Comparison of ENCODE assay signal across 22 cellular contexts in genomic region chr3:19457449-19457848, GRCh38.
DNase-seq lines count a peak whose midpoint lies in the region; ATAC-seq and TF ChIP-seq lines count a peak whose summit lies in the region.
"Had no signal": no experiment of that assay in that cellular context is flagged by ENCODE, and none has a peak within 500 bp of the region (broad histone marks: within the 10 kb centered on the region; RNA-seq: fewer than 3 reads in every experiment).

No MANE protein-coding gene starts in this region.

- H3K4me1 ChIP-seq in foreskin keratinocyte (peaks cover 5% of the 10 kb centered on the region), subcutaneous abdominal adipose tissue (ENCODE audit: control insufficient read depth in 5 of 5, insufficient read depth in 5 of 5, low read length in 5 of 5) (peaks cover 0 to 23% (median 0%) of the 10 kb centered on the region in 5 donors), BE2C (no peaks in the 10 kb centered on the region)
- H3K4me1 ChIP-seq in naive thymus-derived CD4-positive, alpha-beta T cell (ENCODE audit: control insufficient read depth in 2 of 2, insufficient read depth in 2 of 2, low read length in 2 of 2), result no peaks in the 10 kb centered on the region
- H3K4me1 ChIP-seq: BLaER1 had no signal

- no peaks in the 10 kb centered on the region for H3K27me3 ChIP-seq in foreskin keratinocyte
- H3K27me3 ChIP-seq in subcutaneous abdominal adipose tissue (ENCODE audit: control insufficient read depth in 5 of 5, insufficient read depth in 4 of 5, low read length in 5 of 5), result no peaks in the 10 kb centered on the region
- H3K27me3 ChIP-seq in BE2C, result no peaks in the 10 kb centered on the region
- no peaks in the 10 kb centered on the region for H3K27me3 ChIP-seq in naive thymus-derived CD4-positive, alpha-beta T cell (ENCODE audit: control insufficient read depth in 2 of 2, insufficient read depth in 2 of 2, low read length in 2 of 2)
- H3K27me3 ChIP-seq: BLaER1 had no signal

- intact Hi-C loops in naive thymus-derived CD4-positive, alpha-beta T cell (cut with micrococcal nuclease), result no loop called here

- H3K9me3 ChIP-seq in subcutaneous abdominal adipose tissue (ENCODE audit: control insufficient read depth in 5 of 5, low read length in 5 of 5) (no peaks in the 10 kb centered on the region), BE2C (no peaks in the 10 kb centered on the region)
- no peaks in the 10 kb centered on the region for H3K9me3 ChIP-seq in naive thymus-derived CD4-positive, alpha-beta T cell (ENCODE audit: control insufficient read depth in 2 of 3, low read length in 3 of 3)
- H3K9me3 ChIP-seq: BLaER1 had no signal

- no peaks in the 10 kb centered on the region for H3K36me3 Mint-ChIP-seq in naive thymus-derived CD4-positive, alpha-beta T cell
- H3K36me3 Mint-ChIP-seq: CD4-positive, CD25-positive, alpha-beta regulatory T cell had no signal

- peaks cover 0 to 9% (median 0%) of the 10 kb centered on the region in 11 donors for H3K9me3 Mint-ChIP-seq in naive thymus-derived CD4-positive, alpha-beta T cell

- H3K4me3 ChIP-seq in subcutaneous abdominal adipose tissue (ENCODE audit: low read depth in 1 of 5, low read length in 5 of 5) (no peak overlapping the region), BE2C (ENCODE audit: low read depth, low read length) (no peak overlapping the region)
- H3K4me3 ChIP-seq in naive thymus-derived CD4-positive, alpha-beta T cell (ENCODE audit: low read length), result no peak overlapping the region
- H3K4me3 ChIP-seq: BLaER1, K562 had no signal

- H3K27ac Mint-ChIP-seq in naive thymus-derived CD4-positive, alpha-beta T cell, result no peak overlapping the region
- H3K27ac Mint-ChIP-seq: CD4-positive, CD25-positive, alpha-beta regulatory T cell had no signal

- ATAC-seq in foreskin keratinocyte, result peak; percentile 87
- ATAC-seq in naive thymus-derived CD4-positive, alpha-beta T cell, result no peak
- ATAC-seq: HCT116, HepG2, K562 had no signal

- H3K36me3 ChIP-seq in subcutaneous abdominal adipose tissue (ENCODE audit: control insufficient read depth in 5 of 5, insufficient read depth in 5 of 5, low read length in 5 of 5), result no peaks in the 10 kb centered on the region
- no peaks in the 10 kb centered on the region for H3K36me3 ChIP-seq in BE2C
- H3K36me3 ChIP-seq in naive thymus-derived CD4-positive, alpha-beta T cell (ENCODE audit: control insufficient read depth in 2 of 3, insufficient read depth in 3 of 3, low read length in 3 of 3), result no peaks in the 10 kb centered on the region
- H3K36me3 ChIP-seq: BLaER1 had no signal

- H3K4me3 Mint-ChIP-seq in naive thymus-derived CD4-positive, alpha-beta T cell, result no peak overlapping the region
- H3K4me3 Mint-ChIP-seq: CD4-positive, CD25-positive, alpha-beta regulatory T cell had no signal

- H3K9ac ChIP-seq in subcutaneous abdominal adipose tissue (ENCODE audit: low read length in 5 of 5), result no peak overlapping the region
- H3K9ac ChIP-seq: BLaER1 had no signal

- TF ChIP-seq CTCF in foreskin keratinocyte (conservative IDR thresholded peaks at IDR 0.05) (no peak), BE2C (IDR thresholded peaks at IDR 0.05; ENCODE audit: low read depth, low read length) (no peak)

- H3K4me1 Mint-ChIP-seq in naive thymus-derived CD4-positive, alpha-beta T cell, result no peaks in the 10 kb centered on the region
- H3K4me1 Mint-ChIP-seq: CD4-positive, CD25-positive, alpha-beta regulatory T cell had no signal

- CTCF ChIA-PET in naive thymus-derived CD4-positive, alpha-beta T cell (lab: Charles Lee), result no interaction called here

- H3K27ac ChIP-seq in foreskin keratinocyte (no peak overlapping the region), subcutaneous abdominal adipose tissue (ENCODE audit: low read depth, low read length) (peak overlapping the region; percentile 15)
- H3K27ac ChIP-seq in naive thymus-derived CD4-positive, alpha-beta T cell (ENCODE audit: low read depth, low read length), result no peak overlapping the region
- H3K27ac ChIP-seq: BLaER1 had no signal

- peak; percentile 0 for DNase-seq in NCI-H2171 treated with DMSO at 0.1 percent for 48 hours (lab: John Stamatoyannopoulos, UW)
- no peak for DNase-seq in NCI-H2171 (lab: John Stamatoyannopoulos, UW)
- peak; percentile 8 for DNase-seq in astrocyte of the hippocampus (ENCODE audit: low read depth, low spot score)
- peak; percentile 50 to 88 for DNase-seq in foreskin keratinocyte
- DNase-seq in BE2C, result no peak
- no peak for DNase-seq in naive thymus-derived CD4-positive, alpha-beta T cell
- DNase-seq in NCI-H2227 (lab: John Stamatoyannopoulos, UW; ENCODE audit: unreplicated experiment), result no peak
- DNase-seq: CD4-positive, CD25-positive, alpha-beta regulatory T cell; DMS153; Kasumi-1; MV-4-11; NCI-H1105; NCI-H2081; NCI-H446 treated with DMSO at 0.1 percent for 48 hours; NCI-H526; RPMI8226; SHP77 treated with DMSO at 0.1 percent for 48 hours had no signal

- POLR2A ChIA-PET in naive thymus-derived CD4-positive, alpha-beta T cell (lab: Charles Lee), result no interaction called here

- peaks cover 0 to 5% (median 0%) of the 10 kb centered on the region in 5 donors for H3K27me3 Mint-ChIP-seq in naive thymus-derived CD4-positive, alpha-beta T cell
- H3K27me3 Mint-ChIP-seq: CD4-positive, CD25-positive, alpha-beta regulatory T cell had no signal

Comparison
In these comparisons a context has a peak if more than half of its experiments do, and no peak if none do; other contexts are left out.
1. DNase-seq: peak in NCI-H2171 treated with DMSO at 0.1 percent for 48 hours (single experiment), astrocyte of the hippocampus (single experiment) and foreskin keratinocyte (2 of 2); none in NCI-H2171 (single experiment), BE2C (single experiment), naive thymus-derived CD4-positive, alpha-beta T cell (0 of 9) and NCI-H2227 (single experiment).